ENCODE assay signal across 8 cellular contexts in genomic region chr22:50326959-50327710, GRCh38. TPM values are rescaled to one million over a fixed set of nuclear protein-coding genes. Genes with fewer than 3 reads are reported as not detected.
A peak's percentile ranks its signal among the peaks of the same experiment; 100 is the strongest.
DNase-seq lines count a peak whose midpoint lies in the region; ATAC-seq and TF ChIP-seq lines count a peak whose summit lies in the region.

Gene DENND6B, minus strand, starts transcription at chr22:50327012. Its CDS starts 24 bp downstream, at chr22:50326988.

- peak within 1 kb of the TSS; percentile 92 for H3K4me3 ChIP-seq in PC-9
- H3K4me3 ChIP-seq in fibroblast of lung (replicated peaks in 1 of 4; ENCODE audit: control extremely low read depth in 1 of 4, insufficient read depth in 1 of 4, low read depth in 3 of 4, low read length in 4 of 4): peak within 1 kb of the TSS; percentile 57 to 74 (median 68)
- peak within 1 kb of the TSS; percentile 60 for H3K4me3 ChIP-seq in naive thymus-derived CD4-positive, alpha-beta T cell (ENCODE audit: low read length)

- no TSS peak for BruUV-seq in PC-9 (replicated peaks; lab: Mats Ljungman, UMichigan)

- H3K4me2 ChIP-seq in PC-9 (peak within 1 kb of the TSS; percentile 98), fibroblast of lung (ENCODE audit: extremely low read depth, insufficient read depth, low read length) (peak within 1 kb of the TSS; percentile 91)

- H3K36me3 ChIP-seq in PC-9 (ENCODE audit: low read depth) (no peaks in the 10 kb centered on the region), fibroblast of lung (ENCODE audit: control insufficient read depth, insufficient read depth, low read length) (no peaks in the 10 kb centered on the region)
- no peaks in the 10 kb centered on the region for H3K36me3 ChIP-seq in naive thymus-derived CD4-positive, alpha-beta T cell (ENCODE audit: control insufficient read depth in 2 of 3, insufficient read depth in 3 of 3, low read length in 3 of 3)

- ATAC-seq in GM19328 (IDR thresholded peaks at IDR 0.05; ENCODE audit: unreplicated experiment) (peak; percentile 80), HG03571 (IDR thresholded peaks at IDR 0.05; ENCODE audit: unreplicated experiment) (peak; percentile 77)
- ATAC-seq in naive thymus-derived CD4-positive, alpha-beta T cell: peak; percentile 98

- POLR2A ChIA-PET in PC-9 (lab: Charles Lee; ENCODE audit: unreplicated experiment): no interaction called here
- POLR2A ChIA-PET in naive thymus-derived CD4-positive, alpha-beta T cell (lab: Charles Lee): interaction anchor here (1.0 to 3.5 kb wide), 2 partner anchors 15 to 83 kb away, joined by 3 to 14 read pairs; no protein-coding TSS in a partner anchor

- no peaks in the 10 kb centered on the region for H3K9me2 ChIP-seq in PC-9 (ENCODE audit: insufficient read depth)

- H3K9ac ChIP-seq in fibroblast of lung (ENCODE audit: insufficient read depth, low read length): peak within 1 kb of the TSS; percentile 96

- peaks cover 36% of the 10 kb centered on the region; the same call in 1 of the 2 replicates for H3F3A ChIP-seq in PC-9 (ENCODE audit: insufficient read depth, low read depth)

- peak within 1 kb of the TSS; percentile 86 for H3K4me3 Mint-ChIP-seq in activated T-helper 1 cell treated with anti-CD3 and anti-CD28 coated beads, Interleukin-12 subunit alpha, Interleukin-12 subunit beta, Interleukin-2, Interleukin-4 antibody, amounts not matched to agents 30 ng/mL and 10 ng/mL and 1 ng/mL, durations not matched to agents 14 hours and 24 hours and 36 hours
- peak within 1 kb of the TSS; percentile 76 to 88 (median 81) for H3K4me3 Mint-ChIP-seq in naive thymus-derived CD4-positive, alpha-beta T cell
- H3K4me3 Mint-ChIP-seq in stimulated activated naive CD8-positive, alpha-beta T cell treated with anti-CD3 and anti-CD28 coated beads, Interleukin-15, Interleukin-2, amounts not matched to agents 100 ng/mL and 50 ng/mL, for 24 hours: peak within 1 kb of the TSS; percentile 80

- H2AFZ ChIP-seq in PC-9 (peak within 1 kb of the TSS; percentile 94), fibroblast of lung (ENCODE audit: low read length) (peak within 1 kb of the TSS; percentile 76)

- H4K20me1 ChIP-seq in PC-9 (ENCODE audit: insufficient read depth) (0 out of 2 replicates have a peak, but pooled peaks cover 2% of the 10 kb centered on the region), fibroblast of lung (ENCODE audit: control insufficient read depth, extremely low read depth, insufficient read depth, low read length) (no peaks in the 10 kb centered on the region)

- H3K27ac ChIP-seq in PC-9 (peak within 1 kb of the TSS; percentile 46), fibroblast of lung (ENCODE audit: insufficient read depth, low read length) (peak within 1 kb of the TSS; percentile 93)
- peak within 1 kb of the TSS; percentile 64 for H3K27ac ChIP-seq in naive thymus-derived CD4-positive, alpha-beta T cell (ENCODE audit: low read depth, low read length)

- H3K27me3 ChIP-seq in PC-9 (ENCODE audit: insufficient read depth, low read depth): no peaks in the 10 kb centered on the region
- no peaks in the 10 kb centered on the region for H3K27me3 ChIP-seq in fibroblast of lung (ENCODE audit: control insufficient read depth, insufficient read depth, low read length)
- H3K27me3 ChIP-seq in naive thymus-derived CD4-positive, alpha-beta T cell (ENCODE audit: control insufficient read depth in 2 of 2, insufficient read depth in 2 of 2, low read length in 2 of 2): no peaks in the 10 kb centered on the region

- peaks cover 21% of the 10 kb centered on the region for H3K27me3 Mint-ChIP-seq in activated T-helper 1 cell treated with anti-CD3 and anti-CD28 coated beads, Interleukin-12 subunit alpha, Interleukin-12 subunit beta, Interleukin-2, Interleukin-4 antibody, amounts not matched to agents 30 ng/mL and 10 ng/mL and 1 ng/mL, durations not matched to agents 14 hours and 24 hours and 36 hours (ENCODE audit: insufficient read depth)
- H3K27me3 Mint-ChIP-seq in naive thymus-derived CD4-positive, alpha-beta T cell: peaks cover 0 to 33% (median 0%) of the 10 kb centered on the region in 5 donors
- H3K27me3 Mint-ChIP-seq in stimulated activated naive CD8-positive, alpha-beta T cell treated with anti-CD3 and anti-CD28 coated beads, Interleukin-15, Interleukin-2, amounts not matched to agents 100 ng/mL and 50 ng/mL, for 24 hours: peaks cover 10% of the 10 kb centered on the region

- CTCF ChIA-PET in PC-9 (lab: Charles Lee): no interaction called here
- CTCF ChIA-PET in naive thymus-derived CD4-positive, alpha-beta T cell (lab: Charles Lee): interaction anchor here (0.6 to 1.5 kb wide), 3 partner anchors 14 to 86 kb away, joined by 3 to 5 read pairs (median 4); no protein-coding TSS in a partner anchor

- H3K27ac Mint-ChIP-seq in activated T-helper 1 cell treated with anti-CD3 and anti-CD28 coated beads, Interleukin-12 subunit alpha, Interleukin-12 subunit beta, Interleukin-2, Interleukin-4 antibody, amounts not matched to agents 30 ng/mL and 10 ng/mL and 1 ng/mL, durations not matched to agents 14 hours and 24 hours and 36 hours: peak within 1 kb of the TSS; percentile 78
- H3K27ac Mint-ChIP-seq in naive thymus-derived CD4-positive, alpha-beta T cell: peak within 1 kb of the TSS; percentile 22 to 88 (median 55)
- peak within 1 kb of the TSS; percentile 40 for H3K27ac Mint-ChIP-seq in stimulated activated naive CD8-positive, alpha-beta T cell treated with anti-CD3 and anti-CD28 coated beads, Interleukin-15, Interleukin-2, amounts not matched to agents 100 ng/mL and 50 ng/mL, for 24 hours

- H3K9me3 Mint-ChIP-seq in activated T-helper 1 cell treated with anti-CD3 and anti-CD28 coated beads, Interleukin-12 subunit alpha, Interleukin-12 subunit beta, Interleukin-2, Interleukin-4 antibody, amounts not matched to agents 30 ng/mL and 10 ng/mL and 1 ng/mL, durations not matched to agents 14 hours and 24 hours and 36 hours: no peaks in the 10 kb centered on the region
- H3K9me3 Mint-ChIP-seq in naive thymus-derived CD4-positive, alpha-beta T cell: no peaks in the 10 kb centered on the region
- H3K9me3 Mint-ChIP-seq in stimulated activated naive CD8-positive, alpha-beta T cell treated with anti-CD3 and anti-CD28 coated beads, Interleukin-15, Interleukin-2, amounts not matched to agents 100 ng/mL and 50 ng/mL, for 24 hours: no peaks in the 10 kb centered on the region

- H3K79me2 ChIP-seq in PC-9 (ENCODE audit: low read depth) (peaks cover 11% of the 10 kb centered on the region), fibroblast of lung (ENCODE audit: control insufficient read depth, insufficient read depth, low read length) (no peaks in the 10 kb centered on the region)

- H3K36me3 Mint-ChIP-seq in activated T-helper 1 cell treated with anti-CD3 and anti-CD28 coated beads, Interleukin-12 subunit alpha, Interleukin-12 subunit beta, Interleukin-2, Interleukin-4 antibody, amounts not matched to agents 30 ng/mL and 10 ng/mL and 1 ng/mL, durations not matched to agents 14 hours and 24 hours and 36 hours (ENCODE audit: low read depth): no peaks in the 10 kb centered on the region
- H3K36me3 Mint-ChIP-seq in naive thymus-derived CD4-positive, alpha-beta T cell: no peaks in the 10 kb centered on the region
- H3K36me3 Mint-ChIP-seq in stimulated activated naive CD8-positive, alpha-beta T cell treated with anti-CD3 and anti-CD28 coated beads, Interleukin-15, Interleukin-2, amounts not matched to agents 100 ng/mL and 50 ng/mL, for 24 hours (ENCODE audit: low read depth): no peaks in the 10 kb centered on the region

- H3K4me1 Mint-ChIP-seq in activated T-helper 1 cell treated with anti-CD3 and anti-CD28 coated beads, Interleukin-12 subunit alpha, Interleukin-12 subunit beta, Interleukin-2, Interleukin-4 antibody, amounts not matched to agents 30 ng/mL and 10 ng/mL and 1 ng/mL, durations not matched to agents 14 hours and 24 hours and 36 hours (ENCODE audit: low read depth): peaks cover 7% of the 10 kb centered on the region
- H3K4me1 Mint-ChIP-seq in naive thymus-derived CD4-positive, alpha-beta T cell: peaks cover 5 to 15% (median 9%) of the 10 kb centered on the region in 7 donors
- H3K4me1 Mint-ChIP-seq in stimulated activated naive CD8-positive, alpha-beta T cell treated with anti-CD3 and anti-CD28 coated beads, Interleukin-15, Interleukin-2, amounts not matched to agents 100 ng/mL and 50 ng/mL, for 24 hours (ENCODE audit: low read depth): peaks cover 35% of the 10 kb centered on the region

- DNase-seq in CD1c-positive myeloid dendritic cell (ENCODE audit: extremely low spot score): peak; percentile 95
- DNase-seq in PC-9: peak; percentile 62 to 80
- peak; percentile 68 for DNase-seq in activated T-helper 1 cell treated with anti-CD3 and anti-CD28 coated beads, Interleukin-12 subunit alpha, Interleukin-12 subunit beta, Interleukin-2, Interleukin-4 antibody, amounts not matched to agents 30 ng/mL and 10 ng/mL and 1 ng/mL, durations not matched to agents 14 hours and 24 hours and 36 hours (ENCODE audit: low spot score)
- DNase-seq in fibroblast of lung (ENCODE audit: low read depth in 2 of 2): peak; percentile 65 to 75
- peak in 8 of 9 donors; percentile 26 to 86 (median 58) for DNase-seq in naive thymus-derived CD4-positive, alpha-beta T cell

- H3K9me3 ChIP-seq in PC-9 (ENCODE audit: insufficient read depth, low read depth) (no peaks in the 10 kb centered on the region), fibroblast of lung (ENCODE audit: control insufficient read depth, insufficient read depth, low read depth, low read length) (no peaks in the 10 kb centered on the region)
- H3K9me3 ChIP-seq in naive thymus-derived CD4-positive, alpha-beta T cell (ENCODE audit: control insufficient read depth in 2 of 3, low read length in 3 of 3): no peaks in the 10 kb centered on the region

- intact Hi-C loops in PC-9 (cut with micrococcal nuclease; ENCODE audit: unreplicated experiment): loop anchor here (1.0 to 2.0 kb wide), 3 partner anchors 34 to 82 kb away; partner anchors contain the start of gene TUBGCP6
- intact Hi-C loops in activated T-helper 1 cell treated with anti-CD3 and anti-CD28 coated beads, Interleukin-12 subunit alpha, Interleukin-12 subunit beta, Interleukin-2, Interleukin-4 antibody, amounts not matched to agents 30 ng/mL and 10 ng/mL and 1 ng/mL, durations not matched to agents 14 hours and 24 hours and 36 hours (cut with micrococcal nuclease): loop anchor here (1.0 to 5.0 kb wide), 3 partner anchors 16 to 85 kb away; partner anchors contain the start of genes MAPK11 and PPP6R2
- intact Hi-C loops in naive thymus-derived CD4-positive, alpha-beta T cell (cut with micrococcal nuclease): loop anchor here (1.0 to 10.0 kb wide), 10 partner anchors 13 to 672 kb away; partner anchors contain the start of genes MAPK11 (in 1 of the 2) and TUBGCP6 (in 1 of the 2)

- TF ChIP-seq CTCF in PC-9 (conservative IDR thresholded peaks at IDR 0.05) (peak; percentile 61), fibroblast of lung (conservative IDR thresholded peaks at IDR 0.05 in 1 of 2, IDR thresholded peaks at IDR 0.05 in 1 of 2; ENCODE audit: low read depth in 1 of 2, low read length in 2 of 2) (peak in 1 of 2 donors; percentile 17)

- H3K4me1 ChIP-seq in PC-9 (replicated peaks; ENCODE audit: insufficient read depth): peaks cover 33% of the 10 kb centered on the region
- no peaks in the 10 kb centered on the region for H3K4me1 ChIP-seq in fibroblast of lung (ENCODE audit: control insufficient read depth, extremely low read depth, insufficient read depth, low read length)
- peaks cover 0 to 4% of the 10 kb centered on the region in 2 donors for H3K4me1 ChIP-seq in naive thymus-derived CD4-positive, alpha-beta T cell (ENCODE audit: control insufficient read depth in 2 of 2, insufficient read depth in 2 of 2, low read length in 2 of 2)

RNA-seq across cellular contexts. Expression of gene DENND6B, which starts in this region (rescaled TPM):
- total RNA-seq in PC-9 (2021): 12.1 and 14.3 TPM in 2 replicates
- 1.7 and 2.2 TPM in 2 replicates for total RNA-seq in activated T-helper 1 cell treated with anti-CD3 and anti-CD28 coated beads, Interleukin-12 subunit alpha, Interleukin-12 subunit beta, Interleukin-2, Interleukin-4 antibody, amounts not matched to agents 30 ng/mL and 10 ng/mL and 1 ng/mL, durations not matched to agents 14 hours and 24 hours and 36 hours
- total RNA-seq in fibroblast of lung: 2.0 and 2.1 TPM in 2 replicates
- polyA plus RNA-seq in fibroblast of lung: 1.7 and 1.9 TPM in 2 replicates
- 3.1 and 3.5 TPM in 2 replicates for polyA plus RNA-seq in fibroblast of lung (2012)
- polyA minus RNA-seq in fibroblast of lung (ENCODE audit: low replicate concordance): 2.0 and 2.8 TPM in 2 replicates
- total RNA-seq in naive thymus-derived CD4-positive, alpha-beta T cell: 1 to 10 TPM; 2.1 to 4.0 (median 2.8) TPM
- under 1 TPM; 0.19 to 0.61 TPM for polyA plus RNA-seq in naive thymus-derived CD4-positive, alpha-beta T cell

Comparison
In these comparisons a context has a peak if more than half of its experiments do, and no peak if none do; other contexts are left out.
1. Peak in every context shown above with its lines: DNase-seq, ATAC-seq, H3K4me3 ChIP-seq and H3K27ac ChIP-seq.